In genomic region chr15:65529754-65530317, GRCh38 we compare ENCODE assay signal across 8 cellular contexts. TPM values are rescaled to one million over a fixed set of nuclear protein-coding genes. Genes with fewer than 3 reads are reported as not detected.
DNase-seq lines count a peak whose midpoint lies in the region; ATAC-seq and TF ChIP-seq lines count a peak whose summit lies in the region.

No MANE protein-coding gene starts in this region.

- peaks cover 4% of the 10 kb centered on the region for H3K36me3 Mint-ChIP-seq in CD4-positive, CD25-positive, alpha-beta regulatory T cell
- H3K36me3 Mint-ChIP-seq in nephron (ENCODE audit: low read depth) = peaks cover 5% of the 10 kb centered on the region

- H3K9me3 Mint-ChIP-seq in CD4-positive, CD25-positive, alpha-beta regulatory T cell = no peaks in the 10 kb centered on the region
- no peaks in the 10 kb centered on the region for H3K9me3 Mint-ChIP-seq in nephron

- peaks cover 14 to 40% (median 28%) of the 10 kb centered on the region in 4 donors for H3K4me1 Mint-ChIP-seq in CD4-positive, CD25-positive, alpha-beta regulatory T cell
- peaks cover 35% of the 10 kb centered on the region for H3K4me1 Mint-ChIP-seq in nephron

- peaks cover 10% of the 10 kb centered on the region for H3K4me1 ChIP-seq in CD4-positive, CD25-positive, alpha-beta regulatory T cell (ENCODE audit: control insufficient read depth, insufficient read depth, low read length, poor library complexity, severe bottlenecking)
- H3K4me1 ChIP-seq in HUES6 (ENCODE audit: control insufficient read depth, insufficient read depth, low read length) = peaks cover 31% of the 10 kb centered on the region

- CTCF ChIA-PET in GM10248 (lab: Yijun Ruan, JAX) = interaction anchor here (1.4 to 3.8 kb wide), 4 partner anchors 10 to 60 kb away, joined by 3 to 11 read pairs (median 4); partner anchors contain the start of gene DPP8

- H3K27ac Mint-ChIP-seq in CD4-positive, CD25-positive, alpha-beta regulatory T cell = peak overlapping the region; percentile 34 to 90 (median 90)
- peak overlapping the region; percentile 87 to 92 (median 89) for H3K27ac Mint-ChIP-seq in nephron

- DNase-seq in CD4-positive, CD25-positive, alpha-beta regulatory T cell = no peak
- DNase-seq in dorsolateral prefrontal cortex (no peak), GM10248 (ENCODE audit: extremely low spot score) (no peak), left lobe of liver (ENCODE audit: low spot score) (no peak)

- peak overlapping the region; percentile 75 for H3K9ac ChIP-seq in HUES6 (ENCODE audit: low read length)

- H3K4me3 ChIP-seq in CD4-positive, CD25-positive, alpha-beta regulatory T cell (ENCODE audit: low read depth, low read length) = peak overlapping the region; percentile 64
- H3K4me3 ChIP-seq in HUES6 (ENCODE audit: low read depth, low read length) = peak overlapping the region; percentile 82
- peak overlapping the region; percentile 52 to 100 (median 94) for H3K4me3 ChIP-seq in dorsolateral prefrontal cortex

- intact Hi-C loops in dorsolateral prefrontal cortex (cut with DNase I) = loop anchor here in 1 of 2 donors (1.0 to 10.0 kb wide), 2 partner anchors 12 to 965 kb away; partner anchors contain the start of gene SNAPC5

- no peaks in the 10 kb centered on the region for H3K27me3 ChIP-seq in CD4-positive, CD25-positive, alpha-beta regulatory T cell (ENCODE audit: control insufficient read depth, insufficient read depth, low read length)
- H3K27me3 ChIP-seq in HUES6 (ENCODE audit: control insufficient read depth, insufficient read depth, low read length) = no peaks in the 10 kb centered on the region
- no peaks in the 10 kb centered on the region for H3K27me3 ChIP-seq in dorsolateral prefrontal cortex

- no peak for TF ChIP-seq CTCF in dorsolateral prefrontal cortex (IDR thresholded peaks at IDR 0.05 in 54 of 56, conservative IDR thresholded peaks at IDR 0.05 in 2 of 56; ENCODE audit: low read depth in 1 of 56, partially characterized antibody in 56 of 56)
- TF ChIP-seq CTCF in nephron (IDR thresholded peaks at IDR 0.05; ENCODE audit: unreplicated experiment in 3 of 3) = no peak
- TF ChIP-seq CTCF in GM10248 (IDR thresholded peaks at IDR 0.05; ENCODE audit: control extremely low read depth, extremely low read depth, low read depth, missing control alignments) = no peak

- no peaks in the 10 kb centered on the region for H3K36me3 ChIP-seq in CD4-positive, CD25-positive, alpha-beta regulatory T cell (ENCODE audit: control insufficient read depth, insufficient read depth, low read length)
- no peaks in the 10 kb centered on the region for H3K36me3 ChIP-seq in HUES6 (ENCODE audit: control insufficient read depth, insufficient read depth, low read length)

- no peaks in the 10 kb centered on the region for H3K9me3 ChIP-seq in CD4-positive, CD25-positive, alpha-beta regulatory T cell (ENCODE audit: control insufficient read depth in 2 of 2, low read length in 2 of 2)
- no peaks in the 10 kb centered on the region for H3K9me3 ChIP-seq in HUES6 (ENCODE audit: control insufficient read depth, insufficient read depth, low read depth, low read length)

- H3K27me3 Mint-ChIP-seq in CD4-positive, CD25-positive, alpha-beta regulatory T cell = no peaks in the 10 kb centered on the region
- H3K27me3 Mint-ChIP-seq in nephron (ENCODE audit: low read depth) = no peaks in the 10 kb centered on the region

- ATAC-seq in CD4-positive, CD25-positive, alpha-beta regulatory T cell (ENCODE audit: low read depth in 2 of 2) = no peak
- ATAC-seq in left lobe of liver (no peak), GM18867 (IDR thresholded peaks at IDR 0.05; ENCODE audit: unreplicated experiment) (no peak), HG03039 (IDR thresholded peaks at IDR 0.05; ENCODE audit: unreplicated experiment) (no peak)

- peak overlapping the region; percentile 61 to 93 (median 89) for H3K4me3 Mint-ChIP-seq in CD4-positive, CD25-positive, alpha-beta regulatory T cell
- peak overlapping the region; percentile 85 to 96 (median 89) for H3K4me3 Mint-ChIP-seq in nephron

- no peak overlapping the region for H3K27ac ChIP-seq in CD4-positive, CD25-positive, alpha-beta regulatory T cell (ENCODE audit: insufficient read depth, low read length, poor library complexity, severe bottlenecking)
- H3K27ac ChIP-seq in HUES6 (ENCODE audit: low read depth, low read length) (peak overlapping the region; percentile 82; the same call in 1 of the 2 replicates), dorsolateral prefrontal cortex (peak overlapping the region in 58 of 59 donors; percentile 9 to 93 (median 78))

- POLR2A ChIA-PET in GM10248 (lab: Yijun Ruan, JAX) = interaction anchor here (0.7 kb wide), 1 partner anchor 225 kb away, joined by 3 read pairs; no protein-coding TSS in a partner anchor

RNA-seq across cellular contexts. Expression of gene HACD3, which starts 0.4 kb away (rescaled TPM):
- 16.5 TPM for total RNA-seq in CD4-positive, CD25-positive, alpha-beta regulatory T cell
- 10 to 100 TPM; 32.7 to 43.8 (median 36.7) TPM for polyA plus RNA-seq in CD4-positive, CD25-positive, alpha-beta regulatory T cell
- total RNA-seq in dorsolateral prefrontal cortex = 100 to 1,000 TPM in 59 of 120 experiments, 10 to 100 TPM in 61; 71.7 to 121 (median 99.9) TPM
- total RNA-seq in left lobe of liver = 56.5 TPM

RNA-seq across cellular contexts. Expression of gene DPP8, which starts 12.3 kb away (rescaled TPM):
- total RNA-seq in CD4-positive, CD25-positive, alpha-beta regulatory T cell = 43.1 TPM
- polyA plus RNA-seq in CD4-positive, CD25-positive, alpha-beta regulatory T cell = 10 to 100 TPM; 43.2 to 52.4 (median 45.7) TPM
- total RNA-seq in dorsolateral prefrontal cortex (10 to 100 TPM; 43.5 to 88.6 (median 63.2) TPM), left lobe of liver (8.0 TPM)
